In genomic region chr9:126388964-126389363, GRCh38 we compare ENCODE assay signal across 18 cellular contexts.
DNase-seq lines count a peak whose midpoint lies in the region; ATAC-seq and TF ChIP-seq lines count a peak whose summit lies in the region.
"Had no signal": no experiment of that assay in that cellular context is flagged by ENCODE, and none has a peak within 500 bp of the region (broad histone marks: within the 10 kb centered on the region; RNA-seq: fewer than 3 reads in every experiment).

No MANE protein-coding gene starts in this region.

- TF ChIP-seq CTCF in neutrophil (IDR thresholded peaks at IDR 0.05) = no peak

- ATAC-seq in activated T-cell treated with anti-CD3 and anti-CD28 coated beads, Interleukin-2, amount 50 U/mL, for 72 hours (replicated peaks in 1 of 2) = no peak
- ATAC-seq in GM21825 (IDR thresholded peaks at IDR 0.05; ENCODE audit: unreplicated experiment) = no peak
- ATAC-seq: CD8-positive, alpha-beta T cell; HCT116; Panc1 had no signal

- H3K36me3 Mint-ChIP-seq in activated T-cell treated with anti-CD3 and anti-CD28 coated beads, Interleukin-2, amount 50 U/mL, for 72 hours (ENCODE audit: insufficient read depth in 2 of 2) = peaks cover 2 to 4% of the 10 kb centered on the region in 2 donors

- H3K9me3 ChIP-seq in neutrophil = no peaks in the 10 kb centered on the region
- H3K9me3 ChIP-seq: BE2C had no signal

- no peak overlapping the region for H3K4me3 Mint-ChIP-seq in activated T-cell treated with anti-CD3 and anti-CD28 coated beads, Interleukin-2, amount 50 U/mL, for 72 hours
- H3K4me3 Mint-ChIP-seq: CD8-positive, alpha-beta T cell had no signal

- peak overlapping the region; percentile 24 for H3K27ac Mint-ChIP-seq in activated T-cell treated with anti-CD3 and anti-CD28 coated beads, Interleukin-2, amount 50 U/mL, for 72 hours

- no peaks in the 10 kb centered on the region for H3K9me3 Mint-ChIP-seq in activated T-cell treated with anti-CD3 and anti-CD28 coated beads, Interleukin-2, amount 50 U/mL, for 72 hours
- H3K9me3 Mint-ChIP-seq: CD8-positive, alpha-beta T cell had no signal

- no peaks in the 10 kb centered on the region for H3K27me3 Mint-ChIP-seq in activated T-cell treated with anti-CD3 and anti-CD28 coated beads, Interleukin-2, amount 50 U/mL, for 72 hours (ENCODE audit: low read depth)

- peaks cover 7% of the 10 kb centered on the region for H3K36me3 ChIP-seq in neutrophil
- H3K36me3 ChIP-seq: BE2C had no signal

- H3K27ac ChIP-seq in cingulate gyrus (ENCODE audit: low read depth, low read length) (peak overlapping the region; percentile 52), neutrophil (peak overlapping the region; percentile 91)
- H3K27ac ChIP-seq: GM23248 had no signal

- peaks cover 40 to 45% of the 10 kb centered on the region in 2 experiments for H3K4me1 ChIP-seq in neutrophil (ENCODE audit: control insufficient read depth in 1 of 2, insufficient read depth in 1 of 2, low read depth in 1 of 2, low read length in 1 of 2)
- H3K4me1 ChIP-seq: BE2C had no signal

- peaks cover 24% of the 10 kb centered on the region for H3K4me1 Mint-ChIP-seq in activated T-cell treated with anti-CD3 and anti-CD28 coated beads, Interleukin-2, amount 50 U/mL, for 72 hours (ENCODE audit: low read depth)

- no peak for DNase-seq in activated T-cell treated with anti-CD3 and anti-CD28 coated beads, Interleukin-2, amount 50 U/mL, for 72 hours
- DNase-seq in activated T-cell treated with anti-CD3 and anti-CD28 coated beads, Interleukin-2, amount 50 U/mL, for 1 hour = no peak
- DNase-seq in NK-92 treated with Interleukin-12 subunit alpha and Interleukin-12 subunit beta, amount 100 ng/mL, for 24 hours (lab: John Stamatoyannopoulos, UW) = no peak
- no peak for DNase-seq in activated CD4-positive, alpha-beta T cell treated with anti-CD3 and anti-CD28 coated beads, Interleukin-2, amount 50 U/mL, for 1 hour
- DNase-seq in activated naive CD4-positive, alpha-beta T cell treated with Interleukin-2 at 50 U/mL for 16 hours = no peak
- DNase-seq: BE2C; CD8-positive, alpha-beta T cell; DMS53; EL; GM23248; Kasumi-1; NCI-H1092 treated with DMSO at 0.1 percent for 48 hours; NCI-H146 had no signal

- peak overlapping the region in 1 of 2 experiments; percentile 2 for H3K4me3 ChIP-seq in neutrophil (ENCODE audit: low read depth in 1 of 2, low read length in 1 of 2)
- H3K4me3 ChIP-seq: GM23248 had no signal

- no peaks in the 10 kb centered on the region for H3K27me3 ChIP-seq in neutrophil
- H3K27me3 ChIP-seq: BE2C had no signal
